ENCODE assay signal across 1 cellular context in genomic region chr5:133638436-133638835, GRCh38.
TF ChIP-seq lines count a peak whose summit lies in the region.

No MANE protein-coding gene starts in this region.

TF ChIP-seq in WTC11, 78 proteins besides CTCF, POLR2A, EP300 and RAD21 (continued from another document):
- TF ChIP-seq KAT7 (CRISPR knock-in tag; IDR thresholded peaks at IDR 0.05; ENCODE audit: borderline replicate concordance) (no peak), AFF4 (CRISPR knock-in tag; IDR thresholded peaks at IDR 0.05; ENCODE audit: borderline replicate concordance) (no peak), ZNF532 (CRISPR knock-in tag; IDR thresholded peaks at IDR 0.05; ENCODE audit: borderline replicate concordance) (no peak), NR3C1 (CRISPR knock-in tag; conservative IDR thresholded peaks at IDR 0.05; ENCODE audit: low read depth) (no peak)
TF ChIP-seq in WTC11: peak in this region for 0.
